Comparison of ENCODE assay signal across 22 cellular contexts in genomic region chr7:144730224-144730623, GRCh38.
"Had no signal": no experiment of that assay in that cellular context is flagged by ENCODE, and none has a peak within 500 bp of the region (broad histone marks: within the 10 kb centered on the region; RNA-seq: fewer than 3 reads in every experiment).

No MANE protein-coding gene starts in this region.

- H3K36me3 ChIP-seq: SJSA1 had no signal

- H3K9me3 ChIP-seq: SJSA1 had no signal

- H3K4me3 ChIP-seq: SJSA1, SK-N-MC had no signal

- H3K27ac ChIP-seq: HL-60, KMS-11, SJSA1, SK-N-MC had no signal

- H3K27me3 ChIP-seq: SJSA1 had no signal

- DNase-seq: Kasumi-1, MM.1S, NCI-H1092 treated with DMSO at 0.1 percent for 48 hours, NCI-H1436, NCI-H187, NCI-H2029, NCI-H2081 treated with DMSO at 0.1 percent for 48 hours, NCI-H2171, NCI-H226, NCI-H446, NCI-H510A, NCI-H524 treated with DMSO at 0.1 percent for 48 hours, NCI-H69, NCI-H774, Right ventricle myocardium superior, RPMI8226, SIG-M5 had no signal

- H3K4me2 ChIP-seq: KMS-11 had no signal

- FAIRE-seq: HTR-8/SVneo had no signal

- H3K9ac ChIP-seq: KMS-11 had no signal

- H3K4me1 ChIP-seq: SJSA1 had no signal
